ENCODE assay signal across 1 cellular context in genomic region chr9:14326264-14326826, GRCh38.
TF ChIP-seq lines count a peak whose summit lies in the region.

No MANE protein-coding gene starts in this region.

TF ChIP-seq in HEK293, 187 proteins besides CTCF, POLR2A, EP300 and RAD21 (continued from another document and continues in another):
- TF ChIP-seq PRDM10 (tag by site-specific recombination; IDR thresholded peaks at IDR 0.05) (peak; percentile 75), ZBTB6 (tag by site-specific recombination; IDR thresholded peaks at IDR 0.05) (no peak), ZFP41 (tag by site-specific recombination; IDR thresholded peaks at IDR 0.05; ENCODE audit: borderline replicate concordance) (no peak), ZNF549 (tag by site-specific recombination; IDR thresholded peaks at IDR 0.05) (no peak), SP2 (tag by site-specific recombination; IDR thresholded peaks at IDR 0.05) (no peak), ZSCAN16 (tag by site-specific recombination; IDR thresholded peaks at IDR 0.05) (peak; percentile 22; the same call in 1 of the 2 replicates), ZNF473 (tag by site-specific recombination; IDR thresholded peaks at IDR 0.05) (no peak), ZBTB21 (tag by site-specific recombination; IDR thresholded peaks at IDR 0.05) (no peak), PATZ1 (tag by site-specific recombination; IDR thresholded peaks at IDR 0.05) (peak; percentile 25), KLF7 (tag by site-specific recombination; IDR thresholded peaks at IDR 0.05; ENCODE audit: borderline replicate concordance) (no peak), ATF2 (tag by site-specific recombination; IDR thresholded peaks at IDR 0.05; ENCODE audit: low read depth) (no peak), ZNF555 (tag by site-specific recombination; conservative IDR thresholded peaks at IDR 0.05) (no peak), ZNF398 (tag by site-specific recombination; IDR thresholded peaks at IDR 0.05) (no peak), ZFHX2 (tag by site-specific recombination; conservative IDR thresholded peaks at IDR 0.05) (no peak), ZNF701 (tag by site-specific recombination; IDR thresholded peaks at IDR 0.05) (no peak), ZNF366 (tag by site-specific recombination; conservative IDR thresholded peaks at IDR 0.05) (peak; percentile 85), ZNF221 (tag by site-specific recombination; IDR thresholded peaks at IDR 0.05; ENCODE audit: borderline replicate concordance) (no peak), IKZF3 (tag by site-specific recombination; IDR thresholded peaks at IDR 0.05) (peak; percentile 56), ZNF707 (tag by site-specific recombination; IDR thresholded peaks at IDR 0.05) (no peak), ZNF112 (tag by site-specific recombination; IDR thresholded peaks at IDR 0.05) (no peak), HOXC10 (CRISPR knock-in tag; IDR thresholded peaks at IDR 0.05) (no peak), ZNF692 (tag by site-specific recombination; IDR thresholded peaks at IDR 0.05) (peak; percentile 52; the same call in 1 of the 2 replicates), ZNF449 (tag by site-specific recombination; IDR thresholded peaks at IDR 0.05) (peak; percentile 41; the same call in 1 of the 2 replicates), MYNN (tag by site-specific recombination; IDR thresholded peaks at IDR 0.05; ENCODE audit: borderline replicate concordance) (no peak), ZNF544 (tag by site-specific recombination; IDR thresholded peaks at IDR 0.05) (no peak), ZNF596 (tag by site-specific recombination; IDR thresholded peaks at IDR 0.05) (no peak), KLF16 (tag by site-specific recombination; IDR thresholded peaks at IDR 0.05) (no peak), PBX3 (CRISPR knock-in tag; IDR thresholded peaks at IDR 0.05) (no peak), PRDM4 (tag by site-specific recombination; IDR thresholded peaks at IDR 0.05) (peak; percentile 78; the same call in 1 of the 2 replicates), ZNF155 (tag by site-specific recombination; IDR thresholded peaks at IDR 0.05) (no peak), PRDM1 (tag by site-specific recombination; IDR thresholded peaks at IDR 0.05) (no peak), ZNF560 (tag by site-specific recombination; IDR thresholded peaks at IDR 0.05; ENCODE audit: borderline replicate concordance) (no peak), ZNF585B (tag by site-specific recombination; IDR thresholded peaks at IDR 0.05) (no peak), ZNF488 (tag by site-specific recombination; IDR thresholded peaks at IDR 0.05) (no peak), ZNF184 (tag by site-specific recombination; IDR thresholded peaks at IDR 0.05) (no peak), ZNF362 (tag by site-specific recombination; IDR thresholded peaks at IDR 0.05) (peak; percentile 95), SETDB1 (IDR thresholded peaks at IDR 0.05; ENCODE audit: insufficient read length, low read length) (no peak), ZNF175 (tag by site-specific recombination; IDR thresholded peaks at IDR 0.05) (no peak), ZBTB20 (tag by site-specific recombination; IDR thresholded peaks at IDR 0.05) (no peak), ZNF626 (tag by site-specific recombination; IDR thresholded peaks at IDR 0.05) (no peak), ZNF391 (tag by site-specific recombination; IDR thresholded peaks at IDR 0.05; ENCODE audit: borderline replicate concordance, low read depth) (peak; percentile 49; the same call in 1 of the 2 replicates), ZNF37A (tag by site-specific recombination; IDR thresholded peaks at IDR 0.05) (no peak), ZIC2 (tag by site-specific recombination; IDR thresholded peaks at IDR 0.05) (no peak), ZNF24 (tag by site-specific recombination; IDR thresholded peaks at IDR 0.05) (peak; percentile 41; the same call in 1 of the 2 replicates), ZNF138 (tag by site-specific recombination; IDR thresholded peaks at IDR 0.05; ENCODE audit: borderline replicate concordance) (no peak), ZNF133 (tag by site-specific recombination; IDR thresholded peaks at IDR 0.05) (no peak)
